Comparison of ENCODE assay signal across 8 cellular contexts in the genomic region with DNA sequence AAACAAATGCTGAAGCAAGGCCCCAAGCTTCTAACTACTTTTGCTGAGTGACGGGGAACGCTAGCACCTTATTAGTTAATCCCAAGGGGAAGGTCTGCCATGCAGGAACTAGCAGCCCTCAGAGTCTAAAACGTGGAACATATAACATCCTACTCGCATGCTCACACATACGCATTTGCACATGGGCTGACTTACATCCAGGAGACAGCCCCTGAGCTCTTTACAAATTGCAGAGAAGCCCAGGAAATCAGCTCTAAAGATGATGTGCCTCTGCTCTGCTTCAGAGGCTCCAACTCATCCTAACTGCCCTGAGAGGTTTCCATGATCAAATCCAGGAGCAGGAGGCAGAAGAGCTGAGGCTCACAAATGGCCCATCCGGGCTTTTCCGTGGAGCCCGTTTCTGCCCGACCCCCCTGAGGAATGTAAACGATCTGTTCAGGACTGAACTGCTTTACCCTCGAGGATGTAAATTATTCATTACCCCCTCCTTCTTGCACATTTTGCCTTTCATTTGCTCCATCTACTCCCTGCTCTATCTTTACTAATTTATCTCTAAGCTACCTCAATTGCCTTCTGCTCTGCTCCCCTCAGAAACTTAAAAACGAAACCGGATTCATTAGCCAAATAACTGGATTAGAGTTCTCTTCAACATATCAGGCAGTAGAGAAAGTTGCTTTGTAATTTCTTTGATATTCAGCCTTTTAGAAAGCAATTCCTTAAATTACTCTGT.
DNase-seq lines count a peak whose midpoint lies in the region; ATAC-seq and TF ChIP-seq lines count a peak whose summit lies in the region.

No MANE protein-coding gene starts in this region.

- H3K36me3 ChIP-seq in Panc1 (ENCODE audit: control insufficient read depth, insufficient read depth, low read length) (no peaks in the 10 kb centered on the region), ovary (no peaks in the 10 kb centered on the region)

- no peak for TF ChIP-seq EP300 in ovary (IDR thresholded peaks at IDR 0.05)

- 0 out of 2 replicates have a peak, but pooled peaks cover 5% of the 10 kb centered on the region for H3K4me1 ChIP-seq in Panc1 (ENCODE audit: control insufficient read depth, insufficient read depth, low read length)
- peaks cover 3% of the 10 kb centered on the region for H3K4me1 ChIP-seq in ovary (ENCODE audit: insufficient read depth)

- H3K4me3 ChIP-seq in Panc1 (ENCODE audit: low read depth in 2 of 2, low read length in 2 of 2) (peak overlapping the region; percentile 52 to 54), epithelial cell of proximal tubule (ENCODE audit: low read depth, low read length) (peak overlapping the region; percentile 47), ovary (peak overlapping the region; percentile 40)

- TF ChIP-seq CTCF in Panc1 (IDR thresholded peaks at IDR 0.05), result no peak
- no peak for TF ChIP-seq CTCF in epithelial cell of proximal tubule (conservative IDR thresholded peaks at IDR 0.05; ENCODE audit: low read depth, low read length)
- no peak for TF ChIP-seq CTCF in ovary (IDR thresholded peaks at IDR 0.05)
- TF ChIP-seq CTCF in GM10248 (IDR thresholded peaks at IDR 0.05; ENCODE audit: control extremely low read depth, extremely low read depth, low read depth, missing control alignments), result no peak

- H3K27ac ChIP-seq in Panc1 (ENCODE audit: low read length), result peak overlapping the region; percentile 62
- H3K27ac ChIP-seq in ovary, result peak overlapping the region; percentile 23 to 70

- no peak for TF ChIP-seq POLR2A in ovary (IDR thresholded peaks at IDR 0.05)

- peak; percentile 41 for DNase-seq in DMS153 treated with DMSO at 0.1 percent for 48 hours (lab: John Stamatoyannopoulos, UW; ENCODE audit: unreplicated experiment)
- no peak for DNase-seq in DMS153 (lab: John Stamatoyannopoulos, UW)
- no peak for DNase-seq in Panc1 (ENCODE audit: low read depth, low spot score)
- peak; percentile 29 for DNase-seq in epithelial cell of proximal tubule (ENCODE audit: low read depth)
- DNase-seq in ovary, result peak in 2 of 5 donors; percentile 30 to 49
- DNase-seq in effector CD8-positive, alpha-beta T cell (lab: John Stamatoyannopoulos, UW), result no peak
- DNase-seq in foreskin melanocyte, result no peak
- no peak for DNase-seq in GM10248 (ENCODE audit: extremely low spot score)

- H3K27me3 ChIP-seq in Panc1 (ENCODE audit: control insufficient read depth, insufficient read depth, low read length), result peaks cover 2% of the 10 kb centered on the region; the same call in 1 of the 2 replicates
- H3K27me3 ChIP-seq in ovary, result no peaks in the 10 kb centered on the region

- no TSS peak for BruUV-seq in Panc1 (replicated peaks; lab: Mats Ljungman, UMichigan)

- H3K9me3 ChIP-seq in Panc1 (ENCODE audit: control insufficient read depth, insufficient read depth, low read depth, low read length) (no peaks in the 10 kb centered on the region), ovary (no peaks in the 10 kb centered on the region)

- WGBS in ovary, 3 donors, result 29 to 31% (median 29%) methylated on average over 13 of the region's 13 CpGs

- in situ Hi-C loops in Panc1 (cut with HindIII; ENCODE audit: low pct_unique_long_range_greater_than_20kb, low sequenced_read_pairs), result no loop called here

- POLR2A ChIA-PET in Panc1 (lab: Charles Lee) (no interaction called here), GM10248 (lab: Yijun Ruan, JAX) (no interaction called here)

- intact Hi-C loops in Panc1 (cut with micrococcal nuclease; ENCODE audit: unreplicated experiment), result loop anchor here (2.0 to 10.0 kb wide), 5 partner anchors 187 to 689 kb away; a partner anchor contains a TSS
- intact Hi-C loops in ovary (cut with DNase I), result loop anchor here in 2 of 4 donors (5.0 to 10.0 kb wide), 2 partner anchors 199 to 507 kb away; no protein-coding TSS in a partner anchor

- CTCF ChIA-PET in Panc1 (lab: Charles Lee) (interaction anchor here (0.6 to 1.1 kb wide), 5 partner anchors 36 to 610 kb away, joined by 3 to 7 read pairs (median 3); no protein-coding TSS in a partner anchor), GM10248 (lab: Yijun Ruan, JAX) (interaction anchor here (0.8 to 4.5 kb wide), 31 partner anchors 9 to 1242 kb away, joined by 3 to 29 read pairs (median 5); a partner anchor contains a TSS)

- ATAC-seq in Panc1, result peak; percentile 45

Comparison
In these comparisons a context has a peak if more than half of its experiments do, and no peak if none do; other contexts are left out.
1. DNase-seq: peak in DMS153 treated with DMSO at 0.1 percent for 48 hours (single experiment) and epithelial cell of proximal tubule (single experiment); none in DMS153 (single experiment), Panc1 (single experiment), effector CD8-positive, alpha-beta T cell (single experiment), foreskin melanocyte (single experiment) and GM10248 (single experiment).
2. Peak in every context shown above with its lines, with median percentiles within 50 percentile points of each other: H3K4me3 ChIP-seq.